8 cellular contexts compared by ENCODE assay signal in the genomic region with DNA sequence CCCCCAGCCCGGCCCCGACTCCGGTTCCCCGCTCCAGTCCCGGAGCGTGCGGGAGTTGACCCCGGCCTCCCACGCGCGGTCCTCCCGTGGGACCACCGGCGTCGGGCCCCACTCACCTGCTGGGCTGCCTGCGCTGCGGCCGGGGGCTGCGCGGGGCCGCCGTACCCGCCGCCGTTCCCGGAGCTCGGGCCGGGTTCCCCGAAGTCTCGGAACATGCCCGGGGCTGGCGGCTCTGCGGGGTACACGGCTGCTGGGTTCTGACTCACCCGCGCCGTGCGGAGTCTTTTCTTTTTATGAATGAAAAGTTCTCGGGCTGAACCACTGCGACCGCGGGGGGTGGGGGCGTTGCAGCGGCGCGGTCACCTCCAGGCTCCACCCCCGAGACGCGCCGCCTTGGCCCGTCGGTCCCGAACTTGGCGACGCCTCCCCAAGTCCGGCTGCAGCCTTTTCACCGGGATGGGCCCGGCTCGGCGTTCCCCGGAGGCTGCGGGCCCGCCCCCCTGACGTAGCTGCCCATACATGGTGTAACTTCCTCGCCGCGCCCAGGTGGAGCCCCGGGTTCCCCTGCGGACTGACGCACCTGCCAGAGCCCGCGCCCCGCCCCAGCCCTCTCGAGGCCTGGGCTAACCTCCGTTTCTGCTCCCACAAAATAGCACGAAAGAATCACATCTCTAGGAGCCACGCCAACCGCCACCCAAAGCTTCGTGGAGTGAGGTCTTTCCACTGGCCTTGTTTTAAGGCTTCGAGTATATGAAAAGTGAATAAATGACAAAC. TPM values are rescaled to one million over a fixed set of nuclear protein-coding genes. Genes with fewer than 3 reads are reported as not detected.
A peak's percentile ranks its signal among the peaks of the same experiment; 100 is the strongest.
DNase-seq lines count a peak whose midpoint lies in the region; ATAC-seq and TF ChIP-seq lines count a peak whose summit lies in the region.

A gene (minus strand): TSS at position 264 of the 774 bp plus-strand sequence. CDS start 49 bp downstream, at position 215.

- H3K4me1 ChIP-seq in endodermal cell (ENCODE audit: control insufficient read depth, insufficient read depth, low read length), result peaks cover 3% of the 10 kb centered on the region

- no peaks in the 10 kb centered on the region for H3K9me3 ChIP-seq in endodermal cell (ENCODE audit: control insufficient read depth, low read length)

- peak within 1 kb of the TSS; percentile 72 for H3K4me3 Mint-ChIP-seq in activated CD8-positive, alpha-beta memory T cell treated with anti-CD3 and anti-CD28 coated beads, Interleukin-2, amount 10 ng/mL, durations not matched to agents 7 days and 5 days
- peak within 1 kb of the TSS; percentile 47 for H3K4me3 Mint-ChIP-seq in endodermal cell
- peak within 1 kb of the TSS; percentile 59 for H3K4me3 Mint-ChIP-seq in mesothelial cell of epicardium

- CTCF ChIA-PET in activated CD8-positive, alpha-beta memory T cell treated with anti-CD3 and anti-CD28 coated beads, Interleukin-2, amount 10 ng/mL, durations not matched to agents 7 days and 5 days (lab: Charles Lee), result interaction anchor here (1.4 to 26.4 kb wide), 6 partner anchors 9 to 122 kb away, joined by 3 to 710 read pairs (median 8); a partner anchor contains a TSS

- H3K27ac ChIP-seq in endodermal cell (ENCODE audit: low read depth, low read length), result no peak within 1 kb of the TSS

- H3K27me3 Mint-ChIP-seq in activated CD8-positive, alpha-beta memory T cell treated with anti-CD3 and anti-CD28 coated beads, Interleukin-2, amount 10 ng/mL, durations not matched to agents 7 days and 5 days, result peaks cover 3% of the 10 kb centered on the region
- H3K27me3 Mint-ChIP-seq in endodermal cell (ENCODE audit: insufficient read depth), result peaks cover 89% of the 10 kb centered on the region
- peaks cover 83% of the 10 kb centered on the region for H3K27me3 Mint-ChIP-seq in mesothelial cell of epicardium (ENCODE audit: low read depth)

- H3K9me3 Mint-ChIP-seq in activated CD8-positive, alpha-beta memory T cell treated with anti-CD3 and anti-CD28 coated beads, Interleukin-2, amount 10 ng/mL, durations not matched to agents 7 days and 5 days (ENCODE audit: low read depth), result no peaks in the 10 kb centered on the region
- H3K9me3 Mint-ChIP-seq in endodermal cell (no peaks in the 10 kb centered on the region), mesothelial cell of epicardium (no peaks in the 10 kb centered on the region)

- ATAC-seq in GM18868 (IDR thresholded peaks at IDR 0.05; ENCODE audit: unreplicated experiment) (peak; percentile 85), HG03103 (IDR thresholded peaks at IDR 0.05; ENCODE audit: low read depth, unreplicated experiment) (peak; percentile 43)
- ATAC-seq in activated CD8-positive, alpha-beta memory T cell treated with anti-CD3 and anti-CD28 coated beads, Interleukin-2, amount 10 ng/mL, durations not matched to agents 7 days and 5 days, result peak; percentile 84

- DNase-seq in AG08396 (ENCODE audit: low spot score) (peak; percentile 95), NCI-H748 (lab: John Stamatoyannopoulos, UW; ENCODE audit: unreplicated experiment) (peak; percentile 87), endodermal cell (peak; percentile 98), mesothelial cell of epicardium (ENCODE audit: low spot score in 2 of 2, unreplicated experiment in 2 of 2) (peak in 1 of 2 experiments; percentile 70)
- DNase-seq in activated CD8-positive, alpha-beta memory T cell treated with anti-CD3 and anti-CD28 coated beads, Interleukin-2, amount 10 ng/mL, durations not matched to agents 7 days and 5 days, result peak; percentile 93
- peak; percentile 86 for DNase-seq in stimulated activated CD8-positive, alpha-beta memory T cell treated with anti-CD3 and anti-CD28 coated beads, Interleukin-15, amount 100 ng/mL, for 24 hours (ENCODE audit: low read depth)

- peak within 1 kb of the TSS; percentile 70 for H3K27ac Mint-ChIP-seq in activated CD8-positive, alpha-beta memory T cell treated with anti-CD3 and anti-CD28 coated beads, Interleukin-2, amount 10 ng/mL, durations not matched to agents 7 days and 5 days
- no peak within 1 kb of the TSS for H3K27ac Mint-ChIP-seq in endodermal cell
- no peak within 1 kb of the TSS for H3K27ac Mint-ChIP-seq in mesothelial cell of epicardium

- no peaks in the 10 kb centered on the region for H3K36me3 ChIP-seq in endodermal cell (ENCODE audit: control insufficient read depth, insufficient read depth, low read length)

- H3K27me3 ChIP-seq in endodermal cell (ENCODE audit: control insufficient read depth, insufficient read depth, low read length, poor library complexity, severe bottlenecking), result peaks cover 49% of the 10 kb centered on the region

- H3K36me3 Mint-ChIP-seq in activated CD8-positive, alpha-beta memory T cell treated with anti-CD3 and anti-CD28 coated beads, Interleukin-2, amount 10 ng/mL, durations not matched to agents 7 days and 5 days, result peaks cover 2% of the 10 kb centered on the region
- H3K36me3 Mint-ChIP-seq in endodermal cell (ENCODE audit: low read depth) (no peaks in the 10 kb centered on the region), mesothelial cell of epicardium (no peaks in the 10 kb centered on the region)

- peak within 1 kb of the TSS; percentile 59 for H3K4me3 ChIP-seq in endodermal cell (ENCODE audit: low read length)

- H3K9ac ChIP-seq in endodermal cell (ENCODE audit: extremely low read depth, low read length, poor library complexity, severe bottlenecking), result peak within 1 kb of the TSS; percentile 15

- WGBS in endodermal cell (ENCODE audit: insufficient coverage in 1 of 2, insufficient read length in 1 of 2), 2 experiments, result 2 to 10% methylated on average over 15 to 80 of the region's 80 CpGs

- peaks cover 56% of the 10 kb centered on the region for H3K4me1 Mint-ChIP-seq in activated CD8-positive, alpha-beta memory T cell treated with anti-CD3 and anti-CD28 coated beads, Interleukin-2, amount 10 ng/mL, durations not matched to agents 7 days and 5 days
- peaks cover 8% of the 10 kb centered on the region for H3K4me1 Mint-ChIP-seq in endodermal cell
- H3K4me1 Mint-ChIP-seq in mesothelial cell of epicardium, result peaks cover 3% of the 10 kb centered on the region

- TF ChIP-seq CTCF in endodermal cell (conservative IDR thresholded peaks at IDR 0.05) (no peak), mesothelial cell of epicardium (IDR thresholded peaks at IDR 0.05; ENCODE audit: unreplicated experiment) (no peak)

RNA-seq across cellular contexts. Expression of the gene that starts here (rescaled TPM):
- 1 to 10 TPM; 2.7 to 6.0 TPM for total RNA-seq in activated CD8-positive, alpha-beta memory T cell treated with anti-CD3 and anti-CD28 coated beads, Interleukin-2, amount 10 ng/mL, durations not matched to agents 7 days and 5 days
- total RNA-seq in endodermal cell, result 1 to 10 TPM in 1 of 2 donors, not detected in 1; 1.8 TPM
- polyA plus RNA-seq in endodermal cell (2013, experiment 1 of 2), result 3.0 TPM
- 1.9 TPM for polyA plus RNA-seq in endodermal cell (2013, experiment 2 of 2)
- 2.7 to 4.3 TPM (median 3.1 TPM) in 3 replicates for total RNA-seq in mesothelial cell of epicardium
